In genomic region chr6:99425647-99426453, GRCh38 we compare ENCODE assay signal across 8 cellular contexts. TPM values are rescaled to one million over a fixed set of nuclear protein-coding genes. Genes with fewer than 3 reads are reported as not detected.
DNase-seq lines count a peak whose midpoint lies in the region; ATAC-seq and TF ChIP-seq lines count a peak whose summit lies in the region.

No MANE protein-coding gene starts in this region.

- DNase-seq in NCI-H69 (lab: John Stamatoyannopoulos, UW) (peak; percentile 97), lower lobe of right lung (peak; percentile 90)
- DNase-seq in activated CD4-positive, alpha-beta T cell treated with anti-CD3 and anti-CD28 coated beads, Interleukin-2, amount 50 U/mL, for 48 hours: peak; percentile 74 to 81
- peak; percentile 44 for DNase-seq in effector CD4-positive, alpha-beta T cell
- DNase-seq in stimulated activated CD4-positive, alpha-beta T cell treated with anti-CD3 and anti-CD28 coated beads, TNF-alpha, amount 100 ng/mL, for 24 hours (ENCODE audit: low read depth in 3 of 3): peak; percentile 27 to 68 (median 42)

- ATAC-seq in GM19328 (IDR thresholded peaks at IDR 0.05; ENCODE audit: unreplicated experiment) (peak; percentile 46), HG03460 (IDR thresholded peaks at IDR 0.05; ENCODE audit: unreplicated experiment) (peak; percentile 48), lower lobe of right lung (peak; percentile 88 to 90)

- peak overlapping the region; percentile 90 for H3K27ac ChIP-seq in C4-2B
- peak overlapping the region; percentile 99 for H3K27ac ChIP-seq in lower lobe of right lung

- peaks cover 16% of the 10 kb centered on the region for H3K36me3 ChIP-seq in lower lobe of right lung

- peak; percentile 67 for TF ChIP-seq CTCF in C4-2B (conservative IDR thresholded peaks at IDR 0.05)
- peak; percentile 37 for TF ChIP-seq CTCF in lower lobe of right lung (IDR thresholded peaks at IDR 0.05)

- no peaks in the 10 kb centered on the region for H3K27me3 ChIP-seq in lower lobe of right lung (ENCODE audit: low read depth)

- H3K4me1 ChIP-seq in lower lobe of right lung: peaks cover 54% of the 10 kb centered on the region

- H3K9me3 ChIP-seq in lower lobe of right lung: no peaks in the 10 kb centered on the region

- intact Hi-C loops in lower lobe of right lung (cut with DNase I): no loop called here

- peak overlapping the region; percentile 79 for H3K4me3 ChIP-seq in lower lobe of right lung

RNA-seq across cellular contexts. Expression of gene PNISR, which starts 0.7 kb away (rescaled TPM):
- total RNA-seq in lower lobe of right lung: 109 TPM

RNA-seq across cellular contexts. Expression of gene COQ3, which starts 31.9 kb away (rescaled TPM):
- 2.2 TPM for total RNA-seq in lower lobe of right lung

Comparison
In these comparisons a context has a peak if more than half of its experiments do, and no peak if none do; other contexts are left out.
1. Peak in every context shown above with its lines: DNase-seq, ATAC-seq, H3K4me3 ChIP-seq and H3K27ac ChIP-seq.
2. DNase-seq: peak in every context shown above with its lines; median percentile 97 in NCI-H69; 90 in lower lobe of right lung; 78 in activated CD4-positive, alpha-beta T cell treated with anti-CD3 and anti-CD28 coated beads, Interleukin-2, amount 50 U/mL, for 48 hours; 44 in effector CD4-positive, alpha-beta T cell; 42 in stimulated activated CD4-positive, alpha-beta T cell treated with anti-CD3 and anti-CD28 coated beads, TNF-alpha, amount 100 ng/mL, for 24 hours.